Comparison of ENCODE assay signal across 8 cellular contexts in genomic region chr1:48471603-48472576, GRCh38. TPM values are rescaled to one million over a fixed set of nuclear protein-coding genes. Genes with fewer than 3 reads are reported as not detected.
DNase-seq lines count a peak whose midpoint lies in the region; ATAC-seq and TF ChIP-seq lines count a peak whose summit lies in the region.

SPATA6 (minus strand) TSS chr1:48472204; CDS start chr1:48472008, 196 bp downstream.

- peak; percentile 92 for DNase-seq in ACHN
- DNase-seq in NCI-H2227 (lab: John Stamatoyannopoulos, UW; ENCODE audit: unreplicated experiment), result peak; percentile 97
- DNase-seq in activated CD4-positive, alpha-beta T cell treated with anti-CD3 and anti-CD28 coated beads, Interleukin-2, amount 50 U/mL, for 1 hour, result peak; percentile 95
- DNase-seq in coronary artery (ENCODE audit: low spot score), result peak; percentile 97
- DNase-seq in left colon, result peak; percentile 96 to 99
- DNase-seq in stimulated activated CD4-positive, alpha-beta T cell treated with anti-CD3 and anti-CD28 coated beads, Interleukin-15, amount 100 ng/mL, for 48 hours (ENCODE audit: low read depth in 2 of 2), result peak; percentile 91 to 97

- intact Hi-C loops in left colon (cut with DNase I, micrococcal nuclease), result no loop called here

- in situ Hi-C loops in ACHN (cut with HindIII; ENCODE audit: low pct_ligation_motif_present, low pct_unique_long_range_greater_than_20kb, low sequenced_read_pairs), result no loop called here

- H3K27ac ChIP-seq in coronary artery, result peak within 1 kb of the TSS; percentile 91 to 93

- TF ChIP-seq CTCF in coronary artery (IDR thresholded peaks at IDR 0.05), result no peak

- peak; percentile 99 for ATAC-seq in GM18907 (IDR thresholded peaks at IDR 0.05; ENCODE audit: unreplicated experiment)
- ATAC-seq in HG03139 (IDR thresholded peaks at IDR 0.05; ENCODE audit: unreplicated experiment), result peak; percentile 100
- peak; percentile 94 for ATAC-seq in left colon

- peak within 1 kb of the TSS; percentile 89 for H3K4me3 ChIP-seq in coronary artery

RNA-seq across cellular contexts. Expression of gene SPATA6, which starts in this region (rescaled TPM):
- total RNA-seq in left colon, result 10 to 100 TPM; 11.2 to 15.0 TPM

Comparison
In these comparisons a context has a peak if more than half of its experiments do, and no peak if none do; other contexts are left out.
1. Peak in every context shown above with its lines: DNase-seq, ATAC-seq, H3K4me3 ChIP-seq and H3K27ac ChIP-seq.